Comparison of ENCODE assay signal across 8 cellular contexts in genomic region chr7:152675761-152676636, GRCh38. TPM values are rescaled to one million over a fixed set of nuclear protein-coding genes. Genes with fewer than 3 reads are reported as not detected.
DNase-seq lines count a peak whose midpoint lies in the region; ATAC-seq and TF ChIP-seq lines count a peak whose summit lies in the region.

TSS of gene XRCC2 (minus strand) at chr7:152676141. CDS start at chr7:152676079, 62 bp downstream.

- H3K4me3 ChIP-seq in adrenal gland (peak within 1 kb of the TSS in 3 of 4 donors; percentile 1 to 64 (median 41)), left ventricle myocardium inferior (peak within 1 kb of the TSS; percentile 89)

- TF ChIP-seq CTCF in GM13977 (IDR thresholded peaks at IDR 0.05; ENCODE audit: extremely low read depth, insufficient read depth, missing control alignments) (no peak), adrenal gland (IDR thresholded peaks at IDR 0.05) (no peak), left ventricle myocardium inferior (IDR thresholded peaks at IDR 0.05; ENCODE audit: borderline replicate concordance) (no peak)

- H3K27me3 ChIP-seq in adrenal gland, result no peaks in the 10 kb centered on the region
- H3K27me3 ChIP-seq in left ventricle myocardium inferior (ENCODE audit: low read depth), result no peaks in the 10 kb centered on the region

- in situ Hi-C loops in GM13977 (cut with MboI; ENCODE audit: low pct_unique_long_range_greater_than_20kb, low sequenced_read_pairs, unreplicated experiment), result no loop called here

- H3K4me3 Mint-ChIP-seq in T-cell, result peak within 1 kb of the TSS; percentile 91 to 92 (median 92)

- POLR2A ChIA-PET in T-cell (lab: Charles Lee), result interaction anchor here in 1 of 2 donors (1.1 kb wide), 1 partner anchor 242 kb away, joined by 3 read pairs; no protein-coding TSS in a partner anchor

- intact Hi-C loops in adrenal gland (cut with DNase I), result no loop called here
- intact Hi-C loops in left ventricle myocardium inferior (cut with micrococcal nuclease), result no loop called here
- intact Hi-C loops in posterior vena cava (cut with DNase I), result no loop called here

- H3K27ac ChIP-seq in adrenal gland, result peak within 1 kb of the TSS in 3 of 5 donors; percentile 65 to 85 (median 80)
- H3K27ac ChIP-seq in left ventricle myocardium inferior (replicated peaks), result peak within 1 kb of the TSS; percentile 87

- H3K4me1 ChIP-seq in adrenal gland (replicated peaks in 1 of 2) (peaks cover 0 to 7% of the 10 kb centered on the region in 2 donors), left ventricle myocardium inferior (peaks cover 13% of the 10 kb centered on the region)

- peak within 1 kb of the TSS; percentile 61 to 94 for H3K27ac Mint-ChIP-seq in T-cell

- peak; percentile 92 for ATAC-seq in HG02870 (IDR thresholded peaks at IDR 0.05; ENCODE audit: unreplicated experiment)
- peak; percentile 90 to 95 (median 94) for ATAC-seq in T-cell (replicated peaks in 1 of 4)

- 3 to 8% (median 5%) methylated on average over 17 to 61 of the region's 62 CpGs for WGBS in adrenal gland, 4 donors

- TF ChIP-seq POLR2A in adrenal gland (IDR thresholded peaks at IDR 0.05), result peak; percentile 17 to 56

- no peaks in the 10 kb centered on the region for H3K36me3 ChIP-seq in adrenal gland (replicated peaks in 1 of 2)
- H3K36me3 ChIP-seq in left ventricle myocardium inferior, result no peaks in the 10 kb centered on the region

- H3K9me3 Mint-ChIP-seq in T-cell, result no peaks in the 10 kb centered on the region

- H3K9me3 ChIP-seq in adrenal gland (replicated peaks in 1 of 3) (no peaks in the 10 kb centered on the region), left ventricle myocardium inferior (replicated peaks) (peaks cover 8% of the 10 kb centered on the region)

- H3K4me1 Mint-ChIP-seq in T-cell, result peaks cover 11 to 15% (median 12%) of the 10 kb centered on the region in 3 donors

- no peaks in the 10 kb centered on the region for H3K27me3 Mint-ChIP-seq in T-cell

- DNase-seq in GM13977 (ENCODE audit: low spot score) (peak; percentile 98), NCI-H146 (lab: John Stamatoyannopoulos, UW) (peak; percentile 94), T-cell (peak; percentile 82 to 98 (median 91)), adrenal gland (peak; percentile 87 to 96 (median 93)), left ventricle myocardium inferior (peak; percentile 89), posterior vena cava (ENCODE audit: low spot score) (peak; percentile 98), ureter (ENCODE audit: low spot score) (peak; percentile 93)

- CTCF ChIA-PET in T-cell (lab: Charles Lee), result no interaction called here

- H3K36me3 Mint-ChIP-seq in T-cell, result no peaks in the 10 kb centered on the region

RNA-seq across cellular contexts. Expression of gene XRCC2, which starts in this region (rescaled TPM):
- total RNA-seq in T-cell, result 1 to 10 TPM in 1 of 5 donors, under 1 TPM in 4; 0.35 to 1.3 (median 0.86) TPM
- total RNA-seq in adrenal gland, result 1 to 10 TPM in 1 of 8 donors, under 1 TPM in 7; 0.12 to 1.1 (median 0.50) TPM
- under 1 TPM; 0.20 to 0.62 (median 0.40) TPM for polyA plus RNA-seq in adrenal gland
- 0.60 TPM for total RNA-seq in left ventricle myocardium inferior
- under 1 TPM; 0.43 to 0.51 TPM for total RNA-seq in posterior vena cava
- total RNA-seq in ureter, result 0.96 TPM

Comparison
In these comparisons a context has a peak if more than half of its experiments do, and no peak if none do; other contexts are left out.
1. Peak in every context shown above with its lines: DNase-seq, ATAC-seq, H3K4me3 ChIP-seq and H3K27ac ChIP-seq.
2. Peak in DNase-seq, H3K4me3 ChIP-seq and H3K27ac ChIP-seq in left ventricle myocardium inferior; RNA of the gene not detected or under 1 TPM.
3. Peak in DNase-seq in posterior vena cava; RNA of the gene not detected or under 1 TPM.
4. Peak in DNase-seq in ureter; RNA of the gene not detected or under 1 TPM.